Comparison of ENCODE assay signal across 13 cellular contexts in genomic region chr10:103492655-103493261, GRCh38. TPM values are rescaled to one million over a fixed set of nuclear protein-coding genes. Genes with fewer than 3 reads are reported as not detected.
DNase-seq lines count a peak whose midpoint lies in the region; ATAC-seq, FAIRE-seq and TF ChIP-seq lines count a peak whose summit lies in the region.
"Had no signal": no experiment of that assay in that cellular context is flagged by ENCODE, and none has a peak within 500 bp of the region (broad histone marks: within the 10 kb centered on the region; RNA-seq: fewer than 3 reads in every experiment).

No MANE protein-coding gene starts in this region.

- peak overlapping the region; percentile 50 for H3K4me2 ChIP-seq in keratinocyte (ENCODE audit: control insufficient read depth, extremely low read depth, insufficient read depth, low read depth, low read length)

- H3K9me1 ChIP-seq in keratinocyte (ENCODE audit: control insufficient read depth, extremely low read depth, insufficient read depth, low read length), result peaks cover 6% of the 10 kb centered on the region

- H3K4me1 Mint-ChIP-seq in activated T-helper 2 cell treated with anti-CD3 and anti-CD28 coated beads, Interferon-gamma antibody, Interleukin-2, Interleukin-4, amounts not matched to agents 10 μg/mL and 5 μg/mL and 100 μg/mL, durations not matched to agents 14 hours and 24 hours and 36 hours (ENCODE audit: low read depth), result peaks cover 15% of the 10 kb centered on the region

- H3K4me1 ChIP-seq in heart left ventricle (peaks cover 0 to 30% (median 7%) of the 10 kb centered on the region in 12 donors), keratinocyte (ENCODE audit: control insufficient read depth, extremely low read depth, insufficient read depth, low read length) (peaks cover 29% of the 10 kb centered on the region), suprapubic skin (peaks cover 17% of the 10 kb centered on the region)

- intact Hi-C loops in heart left ventricle (cut with DNase I), result no loop called here
- intact Hi-C loops in left cardiac atrium (cut with DNase I), result no loop called here
- intact Hi-C loops in activated T-helper 2 cell treated with anti-CD3 and anti-CD28 coated beads, Interferon-gamma antibody, Interleukin-2, Interleukin-4, amounts not matched to agents 10 μg/mL and 5 μg/mL and 100 μg/mL, durations not matched to agents 14 hours and 24 hours and 36 hours (cut with micrococcal nuclease), result loop anchor here (5.0 kb wide), 1 partner anchor 90 kb away; no protein-coding TSS in a partner anchor

- no peaks in the 10 kb centered on the region for H3K9me3 Mint-ChIP-seq in activated T-helper 2 cell treated with anti-CD3 and anti-CD28 coated beads, Interferon-gamma antibody, Interleukin-2, Interleukin-4, amounts not matched to agents 10 μg/mL and 5 μg/mL and 100 μg/mL, durations not matched to agents 14 hours and 24 hours and 36 hours

- no peak for DNase-seq in heart left ventricle
- no peak for DNase-seq in left cardiac atrium
- no peak for DNase-seq in activated T-helper 2 cell treated with anti-CD3 and anti-CD28 coated beads, Interferon-gamma antibody, Interleukin-2, Interleukin-4, amounts not matched to agents 10 μg/mL and 5 μg/mL and 100 μg/mL, durations not matched to agents 14 hours and 24 hours and 36 hours (ENCODE audit: low spot score)
- no peak for DNase-seq in keratinocyte (ENCODE audit: low read depth, low spot score)
- DNase-seq in suprapubic skin (ENCODE audit: low spot score in 2 of 2), result no peak
- DNase-seq in SIG-M5 (lab: John Stamatoyannopoulos, UW), result no peak
- no peak for DNase-seq in urothelium cell line (ENCODE audit: low spot score)
- DNase-seq in hippocampal formation (lab: John Stamatoyannopoulos, UW), result no peak
- DNase-seq: Calu3 had no signal

- WGBS in heart left ventricle, 4 donors, result 63 to 70% (median 68%) methylated on average over 2 to 5 of the region's 5 CpGs
- 93% methylated on average over 2 of the region's 5 CpGs for WGBS in suprapubic skin

- H3K9me3 ChIP-seq in heart left ventricle, result no peaks in the 10 kb centered on the region
- no peaks in the 10 kb centered on the region for H3K9me3 ChIP-seq in keratinocyte (ENCODE audit: control insufficient read depth, low read depth, low read length)
- no peaks in the 10 kb centered on the region for H3K9me3 ChIP-seq in suprapubic skin

- H3K9ac ChIP-seq in keratinocyte (ENCODE audit: control insufficient read depth, extremely low read depth, insufficient read depth, low read length), result no peak overlapping the region

- no peak overlapping the region for H3K27ac Mint-ChIP-seq in activated T-helper 2 cell treated with anti-CD3 and anti-CD28 coated beads, Interferon-gamma antibody, Interleukin-2, Interleukin-4, amounts not matched to agents 10 μg/mL and 5 μg/mL and 100 μg/mL, durations not matched to agents 14 hours and 24 hours and 36 hours

- TF ChIP-seq CTCF in heart left ventricle (IDR thresholded peaks at IDR 0.05) (no peak), keratinocyte (optimal IDR thresholded peaks at IDR 0.05 in 1 of 3, IDR thresholded peaks at IDR 0.05 in 1 of 3, conservative IDR thresholded peaks at IDR 0.05 in 1 of 3; ENCODE audit: extremely low read depth in 1 of 3, insufficient read depth in 2 of 3, low read length in 3 of 3) (no peak), suprapubic skin (IDR thresholded peaks at IDR 0.05) (no peak)

- H3K4me3 ChIP-seq in heart left ventricle (peak overlapping the region in 7 of 12 donors; percentile 49 to 71 (median 66)), keratinocyte (ENCODE audit: control insufficient read depth in 2 of 3, extremely low read depth in 1 of 3, insufficient read depth in 2 of 3, low read depth in 1 of 3, low read length in 3 of 3) (no peak overlapping the region), suprapubic skin (peak overlapping the region; percentile 62)

- H3K27me3 Mint-ChIP-seq in activated T-helper 2 cell treated with anti-CD3 and anti-CD28 coated beads, Interferon-gamma antibody, Interleukin-2, Interleukin-4, amounts not matched to agents 10 μg/mL and 5 μg/mL and 100 μg/mL, durations not matched to agents 14 hours and 24 hours and 36 hours (ENCODE audit: low read depth), result peaks cover 52% of the 10 kb centered on the region

- no peaks in the 10 kb centered on the region for H3K79me2 ChIP-seq in keratinocyte (ENCODE audit: control insufficient read depth, insufficient read depth, low read length)

- H3K4me3 Mint-ChIP-seq in activated T-helper 2 cell treated with anti-CD3 and anti-CD28 coated beads, Interferon-gamma antibody, Interleukin-2, Interleukin-4, amounts not matched to agents 10 μg/mL and 5 μg/mL and 100 μg/mL, durations not matched to agents 14 hours and 24 hours and 36 hours (ENCODE audit: low read depth), result peak overlapping the region; percentile 77

- H3K27ac ChIP-seq in heart left ventricle (no peak overlapping the region), keratinocyte (ENCODE audit: control insufficient read depth, insufficient read depth, low read length) (no peak overlapping the region), suprapubic skin (no peak overlapping the region)
- H3K27ac ChIP-seq: SK-N-MC had no signal

- H3K27me3 ChIP-seq in heart left ventricle (peaks cover 0 to 37% (median 9%) of the 10 kb centered on the region in 9 donors), keratinocyte (ENCODE audit: control insufficient read depth, extremely low read depth, insufficient read depth, low read length) (peaks cover 32% of the 10 kb centered on the region), suprapubic skin (peaks cover 46% of the 10 kb centered on the region)

- ATAC-seq in heart left ventricle (no peak), left cardiac atrium (no peak)

- FAIRE-seq in keratinocyte (lab: Jason Lieb, UNC), result peak; percentile 13
- no peak for FAIRE-seq in urothelium cell line (lab: Jason Lieb, UNC)

- TF ChIP-seq POLR2A in heart left ventricle (IDR thresholded peaks at IDR 0.05), result no peak
- no peak for TF ChIP-seq POLR2A in suprapubic skin (IDR thresholded peaks at IDR 0.05)

- H3K36me3 ChIP-seq in heart left ventricle (no peaks in the 10 kb centered on the region), keratinocyte (ENCODE audit: control insufficient read depth in 2 of 2, extremely low read depth in 1 of 2, insufficient read depth in 2 of 2, low read length in 2 of 2) (no peaks in the 10 kb centered on the region), suprapubic skin (no peaks in the 10 kb centered on the region)

- no peak for TF ChIP-seq EP300 in suprapubic skin (IDR thresholded peaks at IDR 0.05)

- dilution Hi-C loops in keratinocyte (cut with MboI; ENCODE audit: extremely low pct_ligation_motif_present, low sequenced_read_pairs), result no loop called here

- H4K20me1 ChIP-seq in keratinocyte (ENCODE audit: control insufficient read depth, extremely low read depth, insufficient read depth, low read length), result no peaks in the 10 kb centered on the region

- no peaks in the 10 kb centered on the region for H3K36me3 Mint-ChIP-seq in activated T-helper 2 cell treated with anti-CD3 and anti-CD28 coated beads, Interferon-gamma antibody, Interleukin-2, Interleukin-4, amounts not matched to agents 10 μg/mL and 5 μg/mL and 100 μg/mL, durations not matched to agents 14 hours and 24 hours and 36 hours (ENCODE audit: low read depth)

- H2AFZ ChIP-seq in keratinocyte (ENCODE audit: control insufficient read depth, low read length), result no peak overlapping the region

RNA-seq across cellular contexts. Expression of gene NEURL1, which starts 0.7 kb away (rescaled TPM):
- under 1 TPM in 7 of 9 donors, not detected in 2; 0.08 to 0.64 (median 0.21) TPM for total RNA-seq in heart left ventricle
- polyA plus RNA-seq in heart left ventricle, result under 1 TPM; 0.07 to 0.08 TPM
- total RNA-seq in left cardiac atrium, result under 1 TPM; 0.12 to 0.39 TPM
- total RNA-seq in activated T-helper 2 cell treated with anti-CD3 and anti-CD28 coated beads, Interferon-gamma antibody, Interleukin-2, Interleukin-4, amounts not matched to agents 10 μg/mL and 5 μg/mL and 100 μg/mL, durations not matched to agents 14 hours and 24 hours and 36 hours, result 1.7 and 2.2 TPM in 2 replicates
- 0.02 to 0.12 TPM (median 0.03 TPM) in 3 replicates for polyA plus RNA-seq in keratinocyte
- not detected for polyA plus RNA-seq in keratinocyte (2011; ENCODE audit: low read depth)
- polyA plus RNA-seq in keratinocyte (2011; cell fraction: cytosol; rRNA removed), result 0.04 and 0.17 TPM in 2 replicates
- 0.10 and 0.23 TPM in 2 replicates for polyA plus RNA-seq in keratinocyte (2011; cell fraction: nucleus; rRNA removed)
- 0.15 and 0.41 TPM in 2 replicates for polyA plus RNA-seq in keratinocyte (2012; ENCODE audit: low replicate concordance)
- 0.13 TPM in 1 of 3 replicates, not detected in the others for polyA minus RNA-seq in keratinocyte
- polyA minus RNA-seq in keratinocyte (2011; cell fraction: cytosol; rRNA and poly(A)+ RNA removed), result not detected
- 0.11 and 0.16 TPM in 2 replicates for polyA minus RNA-seq in keratinocyte (2011; cell fraction: nucleus; rRNA and poly(A)+ RNA removed)
- total RNA-seq in suprapubic skin, result under 1 TPM in 2 of 4 donors, not detected in 2; 0.18 to 0.30 TPM
- total RNA-seq: Calu3, NCI-H460 had no signal

RNA-seq across cellular contexts. Expression of gene CALHM3, which starts 13.7 kb away (rescaled TPM):
- total RNA-seq in heart left ventricle (not detected), left cardiac atrium (not detected), suprapubic skin (not detected)
- polyA plus RNA-seq in heart left ventricle (not detected), keratinocyte (not detected in 3 replicates)
- not detected in 2 replicates for total RNA-seq in activated T-helper 2 cell treated with anti-CD3 and anti-CD28 coated beads, Interferon-gamma antibody, Interleukin-2, Interleukin-4, amounts not matched to agents 10 μg/mL and 5 μg/mL and 100 μg/mL, durations not matched to agents 14 hours and 24 hours and 36 hours
- polyA plus RNA-seq in keratinocyte (2011; ENCODE audit: low read depth), result not detected
- not detected in 2 replicates for polyA plus RNA-seq in keratinocyte (2011; cell fraction: cytosol; rRNA removed)
- polyA plus RNA-seq in keratinocyte (2011; cell fraction: nucleus; rRNA removed), result not detected in 2 replicates
- polyA plus RNA-seq in keratinocyte (2012; ENCODE audit: low replicate concordance), result not detected in 2 replicates
- polyA minus RNA-seq in keratinocyte, result not detected in 3 replicates
- polyA minus RNA-seq in keratinocyte (2011; cell fraction: cytosol; rRNA and poly(A)+ RNA removed), result not detected
- polyA minus RNA-seq in keratinocyte (2011; cell fraction: nucleus; rRNA and poly(A)+ RNA removed), result not detected in 2 replicates
- total RNA-seq: Calu3, kidney epithelial cell, NCI-H460, right cardiac atrium had no signal
- polyA plus RNA-seq: right cardiac atrium had no signal

RNA-seq across cellular contexts. Expression of gene CALHM1, which starts 34.1 kb away (rescaled TPM):
- total RNA-seq in heart left ventricle (not detected), left cardiac atrium (not detected), suprapubic skin (not detected)
- polyA plus RNA-seq in heart left ventricle (not detected), keratinocyte (0.02 TPM in 1 of 3 replicates, not detected in the others)
- 0.09 TPM in 1 of 2 replicates, not detected in the other for total RNA-seq in activated T-helper 2 cell treated with anti-CD3 and anti-CD28 coated beads, Interferon-gamma antibody, Interleukin-2, Interleukin-4, amounts not matched to agents 10 μg/mL and 5 μg/mL and 100 μg/mL, durations not matched to agents 14 hours and 24 hours and 36 hours
- not detected for polyA plus RNA-seq in keratinocyte (2011; ENCODE audit: low read depth)
- polyA plus RNA-seq in keratinocyte (2011; cell fraction: cytosol; rRNA removed), result not detected in 2 replicates
- not detected in 2 replicates for polyA plus RNA-seq in keratinocyte (2011; cell fraction: nucleus; rRNA removed)
- 0.07 TPM in 1 of 2 replicates, not detected in the other for polyA plus RNA-seq in keratinocyte (2012; ENCODE audit: low replicate concordance)
- polyA minus RNA-seq in keratinocyte, result not detected in 3 replicates
- not detected for polyA minus RNA-seq in keratinocyte (2011; cell fraction: cytosol; rRNA and poly(A)+ RNA removed)
- not detected in 2 replicates for polyA minus RNA-seq in keratinocyte (2011; cell fraction: nucleus; rRNA and poly(A)+ RNA removed)
- total RNA-seq: Calu3, kidney epithelial cell, NCI-H460, right cardiac atrium had no signal
- polyA plus RNA-seq: right cardiac atrium had no signal

RNA-seq across cellular contexts. Expression of gene CALHM2, which starts 40.6 kb away (rescaled TPM):
- 10 to 100 TPM in 7 of 9 donors, 1 to 10 TPM in 2; 8.2 to 36.8 (median 11.2) TPM for total RNA-seq in heart left ventricle
- polyA plus RNA-seq in heart left ventricle, result 10 to 100 TPM in 1 of 2 donors, 1 to 10 TPM in 1; 9.2 to 20.1 TPM
- 10 to 100 TPM; 25.6 to 30.8 TPM for total RNA-seq in left cardiac atrium
- total RNA-seq in activated T-helper 2 cell treated with anti-CD3 and anti-CD28 coated beads, Interferon-gamma antibody, Interleukin-2, Interleukin-4, amounts not matched to agents 10 μg/mL and 5 μg/mL and 100 μg/mL, durations not matched to agents 14 hours and 24 hours and 36 hours, result 20.3 and 21.1 TPM in 2 replicates
- 0.92 to 1.2 TPM (median 1.1 TPM) in 3 replicates for polyA plus RNA-seq in keratinocyte
- not detected for polyA plus RNA-seq in keratinocyte (2011; ENCODE audit: low read depth)
- polyA plus RNA-seq in keratinocyte (2011; cell fraction: cytosol; rRNA removed), result 0.60 and 1.1 TPM in 2 replicates
- 1.1 TPM in 2 replicates for polyA plus RNA-seq in keratinocyte (2011; cell fraction: nucleus; rRNA removed)
- 1.5 and 2.9 TPM in 2 replicates for polyA plus RNA-seq in keratinocyte (2012; ENCODE audit: low replicate concordance)
- 0.96 to 2.5 TPM (median 1.4 TPM) in 3 replicates for polyA minus RNA-seq in keratinocyte
- 4.2 TPM for polyA minus RNA-seq in keratinocyte (2011; cell fraction: cytosol; rRNA and poly(A)+ RNA removed)
- 0.54 and 0.74 TPM in 2 replicates for polyA minus RNA-seq in keratinocyte (2011; cell fraction: nucleus; rRNA and poly(A)+ RNA removed)
- total RNA-seq in suprapubic skin, result 10 to 100 TPM; 13.7 to 17.9 (median 16.3) TPM

Comparison
In these comparisons a context has a peak if more than half of its experiments do, and no peak if none do; other contexts are left out.
1. H3K4me3 ChIP-seq: peak in heart left ventricle (7 of 12) and suprapubic skin (single experiment); none in keratinocyte (0 of 3).